ENCODE assay signal across 2 cellular contexts in genomic region chr3:33287672-33288282, GRCh38.
A peak's percentile ranks its signal among the peaks of the same experiment; 100 is the strongest.
TF ChIP-seq lines count a peak whose summit lies in the region.

No MANE protein-coding gene starts in this region.

TF ChIP-seq in HepG2, 621 proteins besides CTCF, POLR2A, EP300 and RAD21:
- TF ChIP-seq MAFK (conservative IDR thresholded peaks at IDR 0.05 in 1 of 2, IDR thresholded peaks at IDR 0.05 in 1 of 2; ENCODE audit: low read length in 2 of 2) (peak; percentile 65 to 85), PITX1 (CRISPR knock-in tag; IDR thresholded peaks at IDR 0.05) (no peak), MLLT10 (CRISPR knock-in tag; IDR thresholded peaks at IDR 0.05) (no peak), MAFF (IDR thresholded peaks at IDR 0.05; ENCODE audit: low read depth, low read length) (peak; percentile 68)

TF ChIP-seq in K562, 482 proteins besides CTCF, POLR2A, EP300 and RAD21:
- TF ChIP-seq BDP1 (IDR thresholded peaks at IDR 0.05; ENCODE audit: insufficient read depth, insufficient read length) (no peak), BACH1 (tag; IDR thresholded peaks at IDR 0.05) (no peak), CHD1 (IDR thresholded peaks at IDR 0.05; ENCODE audit: low read length) (no peak), SOX6 (IDR thresholded peaks at IDR 0.05) (no peak), RB1 (IDR thresholded peaks at IDR 0.05; ENCODE audit: low read depth) (no peak), MAFK (IDR thresholded peaks at IDR 0.05; ENCODE audit: low read length) (peak; percentile 68), MAFF (IDR thresholded peaks at IDR 0.05; ENCODE audit: low read length) (peak; percentile 66), HOXB6 (CRISPR knock-in tag; IDR thresholded peaks at IDR 0.05; ENCODE audit: borderline replicate concordance) (no peak), ZNF134 (CRISPR knock-in tag; conservative IDR thresholded peaks at IDR 0.05) (no peak), MYNN (IDR thresholded peaks at IDR 0.05) (no peak), MYNN (CRISPR knock-in tag; IDR thresholded peaks at IDR 0.05) (no peak), MEIS2 (IDR thresholded peaks at IDR 0.05; ENCODE audit: partially characterized antibody) (no peak), ZNF143 (CRISPR knock-in tag; IDR thresholded peaks at IDR 0.05) (no peak), ZFX (CRISPR knock-in tag; IDR thresholded peaks at IDR 0.05) (no peak), ZKSCAN8 (CRISPR knock-in tag; IDR thresholded peaks at IDR 0.05) (no peak), ZNF316 (IDR thresholded peaks at IDR 0.05) (peak; percentile 81), ZNF263 (CRISPR knock-in tag; IDR thresholded peaks at IDR 0.05; ENCODE audit: borderline replicate concordance) (no peak), ZSCAN29 (IDR thresholded peaks at IDR 0.05) (no peak), KHSRP (IDR thresholded peaks at IDR 0.05) (no peak), GATA2 (CRISPR knock-in tag; IDR thresholded peaks at IDR 0.05) (no peak), DPF2 (IDR thresholded peaks at IDR 0.05) (no peak), SPI1 (IDR thresholded peaks at IDR 0.05; ENCODE audit: borderline replicate concordance, low read depth, low read length) (peak; percentile 66; the same call in 1 of the 2 replicates), SP2 (IDR thresholded peaks at IDR 0.05; ENCODE audit: extremely low read depth, low read depth, low read length, poor library complexity, severe bottlenecking) (no peak), MAFG (tag; conservative IDR thresholded peaks at IDR 0.05) (peak; percentile 44; the same call in 1 of the 2 replicates), BCL6 (CRISPR knock-in tag; IDR thresholded peaks at IDR 0.05) (no peak), ZBTB12 (CRISPR knock-in tag; IDR thresholded peaks at IDR 0.05) (no peak), GATAD2B (IDR thresholded peaks at IDR 0.05; ENCODE audit: borderline replicate concordance) (no peak), ILK (tag; IDR thresholded peaks at IDR 0.05; ENCODE audit: borderline replicate concordance, low read depth) (no peak), POLR2B (IDR thresholded peaks at IDR 0.05; ENCODE audit: low read depth, partially characterized antibody) (no peak), L3MBTL2 (IDR thresholded peaks at IDR 0.05) (no peak), ZNF184 (CRISPR knock-in tag; IDR thresholded peaks at IDR 0.05) (no peak), HNRNPUL1 (IDR thresholded peaks at IDR 0.05; ENCODE audit: low read length) (no peak), OTX1 (CRISPR knock-in tag; IDR thresholded peaks at IDR 0.05) (no peak), NFE2L1 (tag; IDR thresholded peaks at IDR 0.05; ENCODE audit: borderline replicate concordance, low read depth) (no peak), CBX1 (IDR thresholded peaks at IDR 0.05; ENCODE audit: low read depth) (no peak), ZNF347 (CRISPR knock-in tag; IDR thresholded peaks at IDR 0.05; ENCODE audit: low read depth) (no peak), STAT5A (IDR thresholded peaks at IDR 0.05; ENCODE audit: borderline replicate concordance, low read length) (no peak), ZNF764 (CRISPR knock-in tag; IDR thresholded peaks at IDR 0.05; ENCODE audit: low read depth) (no peak), NFIC (IDR thresholded peaks at IDR 0.05) (peak; percentile 8; the same call in 1 of the 2 replicates), C11orf30 (IDR thresholded peaks at IDR 0.05; ENCODE audit: low read depth) (peak; percentile 60; the same call in 1 of the 2 replicates), FOXK1 (CRISPR knock-in tag; IDR thresholded peaks at IDR 0.05; ENCODE audit: borderline replicate concordance) (no peak), ATF1 (CRISPR knock-in tag; IDR thresholded peaks at IDR 0.05) (no peak), ATF1 (tag; IDR thresholded peaks at IDR 0.05) (no peak), ZNF24 (IDR thresholded peaks at IDR 0.05) (no peak), ZNF57 (CRISPR knock-in tag; IDR thresholded peaks at IDR 0.05) (no peak), ADNP (tag; IDR thresholded peaks at IDR 0.05) (no peak)
- TF ChIP-seq, protein P1, sequence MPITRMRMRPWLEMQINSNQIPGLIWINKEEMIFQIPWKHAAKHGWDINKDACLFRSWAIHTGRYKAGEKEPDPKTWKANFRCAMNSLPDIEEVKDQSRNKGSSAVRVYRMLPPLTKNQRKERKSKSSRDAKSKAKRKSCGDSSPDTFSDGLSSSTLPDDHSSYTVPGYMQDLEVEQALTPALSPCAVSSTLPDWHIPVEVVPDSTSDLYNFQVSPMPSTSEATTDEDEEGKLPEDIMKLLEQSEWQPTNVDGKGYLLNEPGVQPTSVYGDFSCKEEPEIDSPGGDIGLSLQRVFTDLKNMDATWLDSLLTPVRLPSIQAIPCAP (CRISPR knock-in tag; IDR thresholded peaks at IDR 0.05; ENCODE audit: borderline replicate concordance): no peak
- TF ChIP-seq, protein P2, sequence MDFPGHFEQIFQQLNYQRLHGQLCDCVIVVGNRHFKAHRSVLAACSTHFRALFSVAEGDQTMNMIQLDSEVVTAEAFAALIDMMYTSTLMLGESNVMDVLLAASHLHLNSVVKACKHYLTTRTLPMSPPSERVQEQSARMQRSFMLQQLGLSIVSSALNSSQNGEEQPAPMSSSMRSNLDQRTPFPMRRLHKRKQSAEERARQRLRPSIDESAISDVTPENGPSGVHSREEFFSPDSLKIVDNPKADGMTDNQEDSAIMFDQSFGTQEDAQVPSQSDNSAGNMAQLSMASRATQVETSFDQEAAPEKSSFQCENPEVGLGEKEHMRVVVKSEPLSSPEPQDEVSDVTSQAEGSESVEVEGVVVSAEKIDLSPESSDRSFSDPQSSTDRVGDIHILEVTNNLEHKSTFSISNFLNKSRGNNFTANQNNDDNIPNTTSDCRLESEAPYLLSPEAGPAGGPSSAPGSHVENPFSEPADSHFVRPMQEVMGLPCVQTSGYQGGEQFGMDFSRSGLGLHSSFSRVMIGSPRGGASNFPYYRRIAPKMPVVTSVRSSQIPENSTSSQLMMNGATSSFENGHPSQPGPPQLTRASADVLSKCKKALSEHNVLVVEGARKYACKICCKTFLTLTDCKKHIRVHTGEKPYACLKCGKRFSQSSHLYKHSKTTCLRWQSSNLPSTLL (IDR thresholded peaks at IDR 0.05): no peak
- TF ChIP-seq, protein P3, sequence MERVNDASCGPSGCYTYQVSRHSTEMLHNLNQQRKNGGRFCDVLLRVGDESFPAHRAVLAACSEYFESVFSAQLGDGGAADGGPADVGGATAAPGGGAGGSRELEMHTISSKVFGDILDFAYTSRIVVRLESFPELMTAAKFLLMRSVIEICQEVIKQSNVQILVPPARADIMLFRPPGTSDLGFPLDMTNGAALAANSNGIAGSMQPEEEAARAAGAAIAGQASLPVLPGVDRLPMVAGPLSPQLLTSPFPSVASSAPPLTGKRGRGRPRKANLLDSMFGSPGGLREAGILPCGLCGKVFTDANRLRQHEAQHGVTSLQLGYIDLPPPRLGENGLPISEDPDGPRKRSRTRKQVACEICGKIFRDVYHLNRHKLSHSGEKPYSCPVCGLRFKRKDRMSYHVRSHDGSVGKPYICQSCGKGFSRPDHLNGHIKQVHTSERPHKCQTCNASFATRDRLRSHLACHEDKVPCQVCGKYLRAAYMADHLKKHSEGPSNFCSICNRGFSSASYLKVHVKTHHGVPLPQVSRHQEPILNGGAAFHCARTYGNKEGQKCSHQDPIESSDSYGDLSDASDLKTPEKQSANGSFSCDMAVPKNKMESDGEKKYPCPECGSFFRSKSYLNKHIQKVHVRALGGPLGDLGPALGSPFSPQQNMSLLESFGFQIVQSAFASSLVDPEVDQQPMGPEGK (CRISPR knock-in tag; IDR thresholded peaks at IDR 0.05; ENCODE audit: borderline replicate concordance): no peak
- TF ChIP-seq, protein P4, sequence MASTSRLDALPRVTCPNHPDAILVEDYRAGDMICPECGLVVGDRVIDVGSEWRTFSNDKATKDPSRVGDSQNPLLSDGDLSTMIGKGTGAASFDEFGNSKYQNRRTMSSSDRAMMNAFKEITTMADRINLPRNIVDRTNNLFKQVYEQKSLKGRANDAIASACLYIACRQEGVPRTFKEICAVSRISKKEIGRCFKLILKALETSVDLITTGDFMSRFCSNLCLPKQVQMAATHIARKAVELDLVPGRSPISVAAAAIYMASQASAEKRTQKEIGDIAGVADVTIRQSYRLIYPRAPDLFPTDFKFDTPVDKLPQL (IDR thresholded peaks at IDR 0.05; ENCODE audit: extremely low read depth, insufficient read length): no peak
- TF ChIP-seq, protein P5, sequence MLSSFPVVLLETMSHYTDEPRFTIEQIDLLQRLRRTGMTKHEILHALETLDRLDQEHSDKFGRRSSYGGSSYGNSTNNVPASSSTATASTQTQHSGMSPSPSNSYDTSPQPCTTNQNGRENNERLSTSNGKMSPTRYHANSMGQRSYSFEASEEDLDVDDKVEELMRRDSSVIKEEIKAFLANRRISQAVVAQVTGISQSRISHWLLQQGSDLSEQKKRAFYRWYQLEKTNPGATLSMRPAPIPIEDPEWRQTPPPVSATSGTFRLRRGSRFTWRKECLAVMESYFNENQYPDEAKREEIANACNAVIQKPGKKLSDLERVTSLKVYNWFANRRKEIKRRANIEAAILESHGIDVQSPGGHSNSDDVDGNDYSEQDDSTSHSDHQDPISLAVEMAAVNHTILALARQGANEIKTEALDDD (IDR thresholded peaks at IDR 0.05): no peak
